8 cellular contexts compared by ENCODE assay signal in the genomic region with DNA sequence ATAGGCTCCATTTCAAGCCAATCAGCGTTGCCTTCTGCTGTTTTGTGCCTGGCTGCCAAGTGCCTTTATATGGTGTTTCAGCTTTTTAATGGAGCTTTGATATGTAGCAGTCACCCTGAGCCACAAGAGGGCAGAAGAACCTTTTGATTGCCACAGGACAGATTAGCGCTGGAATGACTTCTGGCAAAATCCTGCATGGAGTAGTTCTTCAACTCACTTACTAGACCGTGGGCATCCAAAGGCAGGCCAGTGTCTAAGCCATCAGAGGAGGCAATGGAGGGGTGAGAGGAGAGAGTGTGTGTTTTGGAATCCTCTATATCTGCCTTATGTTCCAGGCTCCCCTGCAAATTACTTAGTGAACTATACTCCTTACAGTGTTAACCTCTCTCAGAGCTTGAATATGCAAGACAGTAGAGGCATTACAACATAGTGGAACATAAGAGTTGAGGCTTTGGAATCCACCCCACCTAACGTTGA. TPM values are rescaled to one million over a fixed set of nuclear protein-coding genes. Genes with fewer than 3 reads are reported as not detected.
A peak's percentile ranks its signal among the peaks of the same experiment; 100 is the strongest.
DNase-seq lines count a peak whose midpoint lies in the region; ATAC-seq and TF ChIP-seq lines count a peak whose summit lies in the region.

No MANE protein-coding gene starts in this region.

- H3K36me3 ChIP-seq in SU-DHL-6 (ENCODE audit: low read length) (no peaks in the 10 kb centered on the region), rectal smooth muscle tissue (ENCODE audit: control insufficient read depth, insufficient read depth, low read length) (no peaks in the 10 kb centered on the region)

- ATAC-seq in left ventricle myocardium superior (peak; percentile 94), HG03432 (IDR thresholded peaks at IDR 0.05; ENCODE audit: unreplicated experiment) (no peak), GM18870 (IDR thresholded peaks at IDR 0.05; ENCODE audit: unreplicated experiment) (no peak)

- H2AFZ ChIP-seq in SU-DHL-6 (ENCODE audit: low read depth, low read length, severe bottlenecking), result no peak overlapping the region

- H3K27me3 ChIP-seq in SU-DHL-6 (ENCODE audit: low read length), result no peaks in the 10 kb centered on the region
- no peaks in the 10 kb centered on the region for H3K27me3 ChIP-seq in rectal smooth muscle tissue (ENCODE audit: control insufficient read depth, insufficient read depth, low read length)

- no peak overlapping the region for H3K4me3 ChIP-seq in GM12865 (ENCODE audit: low read depth, low read length)
- H3K4me3 ChIP-seq in SU-DHL-6 (ENCODE audit: insufficient read depth, low read length, poor library complexity, severe bottlenecking), result no peak overlapping the region
- H3K4me3 ChIP-seq in rectal smooth muscle tissue (ENCODE audit: low read length), result no peak overlapping the region

- no peaks in the 10 kb centered on the region for H3K9me2 ChIP-seq in SU-DHL-6 (replicated peaks; ENCODE audit: insufficient read depth, low read length)

- 0 out of 2 replicates have a peak, but pooled peaks cover 8% of the 10 kb centered on the region for H3K79me2 ChIP-seq in SU-DHL-6 (ENCODE audit: insufficient read depth, low read length)

- H3K9ac ChIP-seq in SU-DHL-6 (ENCODE audit: low read length) (no peak overlapping the region), rectal smooth muscle tissue (ENCODE audit: low read length) (no peak overlapping the region)

- H3F3A ChIP-seq in SU-DHL-6 (ENCODE audit: insufficient read depth), result peaks cover 10% of the 10 kb centered on the region; the same call in 1 of the 2 replicates

- intact Hi-C loops in left ventricle myocardium superior (cut with micrococcal nuclease), result loop anchor here (5.0 kb wide), 1 partner anchor 174 kb away; no protein-coding TSS in a partner anchor

- H3K4me2 ChIP-seq in SU-DHL-6 (ENCODE audit: low read depth, low read length, poor library complexity, severe bottlenecking), result no peak overlapping the region

- H3K4me1 ChIP-seq in rectal smooth muscle tissue (ENCODE audit: control insufficient read depth, insufficient read depth, low read length), result peaks cover 7% of the 10 kb centered on the region

- no peak overlapping the region for H3K27ac ChIP-seq in SU-DHL-6 (ENCODE audit: low read depth, low read length)
- peak overlapping the region; percentile 42 for H3K27ac ChIP-seq in rectal smooth muscle tissue (ENCODE audit: low read depth, low read length)

- no peaks in the 10 kb centered on the region for H3K9me3 ChIP-seq in SU-DHL-6 (ENCODE audit: insufficient read depth, low read length)

- DNase-seq in GM12865 (ENCODE audit: low read depth) (peak; percentile 74), NCI-H1436 (lab: John Stamatoyannopoulos, UW) (peak; percentile 76), amniotic stem cell (lab: John Stamatoyannopoulos, UW) (peak; percentile 77), left ventricle myocardium superior (no peak)

- no peaks in the 10 kb centered on the region for H4K20me1 ChIP-seq in SU-DHL-6 (ENCODE audit: low read depth, low read length)

- TF ChIP-seq CTCF in GM12865 (IDR thresholded peaks at IDR 0.05; ENCODE audit: insufficient read depth, low read depth, low read length, missing control alignments) (peak; percentile 81), SU-DHL-6 (IDR thresholded peaks at IDR 0.05; ENCODE audit: insufficient read depth, low read length, poor library complexity, severe bottlenecking) (peak; percentile 96)

RNA-seq across cellular contexts. Expression of a gene that starts 56.2 kb away (rescaled TPM):
- total RNA-seq in left ventricle myocardium superior, result 24.7 TPM
